Comparison of ENCODE assay signal across 1 cellular context in the genomic region with DNA sequence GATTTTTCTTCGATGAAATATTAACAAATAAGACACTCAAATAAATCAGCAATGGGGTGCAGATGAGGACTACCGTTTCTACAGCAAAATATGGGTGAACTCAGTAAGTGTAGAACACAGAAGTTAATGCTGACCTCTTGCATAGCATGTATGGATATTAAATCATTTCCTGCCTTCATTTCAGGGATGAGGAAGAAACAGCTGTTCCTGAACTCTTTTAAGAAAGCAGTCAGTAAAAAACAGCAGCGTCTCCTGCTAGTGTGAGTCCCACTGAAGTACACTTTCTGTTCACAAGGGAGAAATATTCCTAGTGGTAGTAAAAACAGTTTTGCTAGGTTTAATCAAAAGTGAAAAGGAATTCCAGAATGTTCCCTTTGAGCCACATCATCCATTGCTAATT.
TF ChIP-seq lines count a peak whose summit lies in the region.

No MANE protein-coding gene starts in this region.

TF ChIP-seq in IMR-90, 13 proteins besides CTCF, POLR2A, EP300 and RAD21 (continued from another document):
- TF ChIP-seq, protein P1, sequence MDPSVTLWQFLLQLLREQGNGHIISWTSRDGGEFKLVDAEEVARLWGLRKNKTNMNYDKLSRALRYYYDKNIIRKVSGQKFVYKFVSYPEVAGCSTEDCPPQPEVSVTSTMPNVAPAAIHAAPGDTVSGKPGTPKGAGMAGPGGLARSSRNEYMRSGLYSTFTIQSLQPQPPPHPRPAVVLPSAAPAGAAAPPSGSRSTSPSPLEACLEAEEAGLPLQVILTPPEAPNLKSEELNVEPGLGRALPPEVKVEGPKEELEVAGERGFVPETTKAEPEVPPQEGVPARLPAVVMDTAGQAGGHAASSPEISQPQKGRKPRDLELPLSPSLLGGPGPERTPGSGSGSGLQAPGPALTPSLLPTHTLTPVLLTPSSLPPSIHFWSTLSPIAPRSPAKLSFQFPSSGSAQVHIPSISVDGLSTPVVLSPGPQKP (IDR thresholded peaks at IDR 0.05; ENCODE audit: borderline replicate concordance, low read depth, low read length): no peak
- no peak for TF ChIP-seq MXI1 (IDR thresholded peaks at IDR 0.05; ENCODE audit: borderline replicate concordance, low read depth, low read length)
- TF ChIP-seq MAZ (IDR thresholded peaks at IDR 0.05; ENCODE audit: borderline replicate concordance, low read depth, low read length): no peak
- TF ChIP-seq MAFK (IDR thresholded peaks at IDR 0.05; ENCODE audit: low read depth, low read length): no peak
- TF ChIP-seq CEBPB (IDR thresholded peaks at IDR 0.05; ENCODE audit: low read depth, low read length): no peak
- no peak for TF ChIP-seq CHD1 (IDR thresholded peaks at IDR 0.05; ENCODE audit: low read depth, low read length)
TF ChIP-seq in IMR-90: peak in this region for 0.
